In the genomic region with DNA sequence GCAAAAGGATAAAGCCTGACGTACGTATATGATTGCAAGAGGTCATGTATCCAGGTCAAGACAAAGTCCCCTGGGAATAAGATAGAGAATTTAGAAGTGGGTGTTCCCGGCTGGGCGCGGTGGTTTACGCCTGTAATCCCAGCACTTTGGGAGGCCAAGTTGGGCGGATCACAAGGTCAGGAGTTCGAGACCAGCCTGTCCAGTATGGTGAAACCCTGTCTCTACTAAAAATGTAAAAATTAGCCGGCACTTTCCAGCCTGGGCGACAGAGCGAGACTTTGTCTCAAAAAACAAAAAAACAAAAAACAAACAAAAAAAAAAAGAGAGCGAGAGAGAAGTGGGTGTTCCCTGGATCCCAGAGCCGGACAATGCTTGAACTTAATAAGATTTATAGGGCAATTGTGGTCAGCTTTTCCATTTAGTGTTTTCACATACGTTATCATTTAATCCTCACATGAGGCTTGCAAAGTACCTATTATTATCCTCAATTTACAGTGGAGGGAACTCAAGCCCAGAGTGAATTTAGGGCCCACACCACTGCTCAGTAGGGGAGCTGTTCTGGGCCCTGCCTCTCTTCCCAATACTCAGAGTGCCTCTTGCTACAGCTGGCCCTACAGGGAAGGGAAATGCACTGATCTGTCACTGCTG, we compare ENCODE assay signal across 8 cellular contexts. TPM values are rescaled to one million over a fixed set of nuclear protein-coding genes. Genes with fewer than 3 reads are reported as not detected.
DNase-seq lines count a peak whose midpoint lies in the region; ATAC-seq and TF ChIP-seq lines count a peak whose summit lies in the region.
"Had no signal": no experiment of that assay in that cellular context is flagged by ENCODE, and none has a peak within 500 bp of the region (broad histone marks: within the 10 kb centered on the region; RNA-seq: fewer than 3 reads in every experiment).

No MANE protein-coding gene starts in this region.

- H3K27ac Mint-ChIP-seq in GM23338, result no peak overlapping the region
- peak overlapping the region in 1 of 10 donors; percentile 53 for H3K27ac Mint-ChIP-seq in naive thymus-derived CD8-positive, alpha-beta T cell

- no peaks in the 10 kb centered on the region for H3K79me2 ChIP-seq in GM23338 (replicated peaks; ENCODE audit: insufficient read depth)

- H3K27ac ChIP-seq in GM23338 (ENCODE audit: low read depth) (no peak overlapping the region), aorta (ENCODE audit: low read depth in 1 of 2, low read length in 2 of 2) (no peak overlapping the region)
- H3K27ac ChIP-seq: SK-N-MC had no signal

- H3K4me1 ChIP-seq in GM23338 (ENCODE audit: insufficient read depth) (peaks cover 30% of the 10 kb centered on the region), aorta (ENCODE audit: control insufficient read depth in 1 of 2, insufficient read depth in 2 of 2, low read length in 2 of 2) (no peaks in the 10 kb centered on the region)

- no peaks in the 10 kb centered on the region for H3K36me3 ChIP-seq in GM23338 (ENCODE audit: insufficient read depth)
- no peaks in the 10 kb centered on the region for H3K36me3 ChIP-seq in aorta (ENCODE audit: control insufficient read depth in 1 of 2, insufficient read depth in 2 of 2, low read length in 1 of 2)

- no peaks in the 10 kb centered on the region; the same call in 2 of the 3 replicates for H3K9me3 Mint-ChIP-seq in GM23338
- no peaks in the 10 kb centered on the region for H3K9me3 Mint-ChIP-seq in naive thymus-derived CD8-positive, alpha-beta T cell

- POLR2A ChIA-PET in naive thymus-derived CD8-positive, alpha-beta T cell (lab: Charles Lee), result interaction anchor here (1.9 to 3.2 kb wide), 2 partner anchors 18 to 46 kb away, joined by 8 to 18 read pairs; a partner anchor contains a TSS

- in situ Hi-C loops in astrocyte of the cerebellum (cut with HindIII; ENCODE audit: low sequenced_read_pairs), result loop anchor here (5.0 kb wide), 2 partner anchors 49 to 61 kb away; no protein-coding TSS in a partner anchor

- H3K4me2 ChIP-seq in GM23338, result peak overlapping the region; percentile 99

- no peak overlapping the region for H2AFZ ChIP-seq in GM23338

- peak overlapping the region; percentile 78 for H3K4me3 Mint-ChIP-seq in GM23338
- peak overlapping the region; percentile 33 to 68 (median 58) for H3K4me3 Mint-ChIP-seq in naive thymus-derived CD8-positive, alpha-beta T cell

- no peaks in the 10 kb centered on the region for H4K20me1 ChIP-seq in GM23338 (replicated peaks; ENCODE audit: insufficient read depth)

- ATAC-seq in GM23338, result peak; percentile 2
- ATAC-seq in naive thymus-derived CD8-positive, alpha-beta T cell, result no peak
- ATAC-seq in GM21717 (IDR thresholded peaks at IDR 0.05; ENCODE audit: unreplicated experiment), result no peak
- no peak for ATAC-seq in aorta (ENCODE audit: low FRiP score)
- ATAC-seq in Right ventricle myocardium superior (ENCODE audit: poor library complexity), result no peak
- ATAC-seq: left ventricle myocardium superior had no signal

- TF ChIP-seq CTCF in GM23338 (conservative IDR thresholded peaks at IDR 0.05; ENCODE audit: low read depth in 2 of 2), result no peak
- no peak for TF ChIP-seq CTCF in astrocyte of the cerebellum (IDR thresholded peaks at IDR 0.05; ENCODE audit: low read depth, low read length, missing control alignments)

- WGBS in aorta, 2 donors, result 87 to 92% methylated on average over 14 of the region's 14 CpGs

- DNase-seq in GM23338 (ENCODE audit: low spot score) (peak; percentile 30), astrocyte of the cerebellum (ENCODE audit: low read depth) (no peak), aorta (no peak), Right ventricle myocardium superior (no peak)
- no peak for DNase-seq in naive thymus-derived CD8-positive, alpha-beta T cell
- DNase-seq: left ventricle myocardium superior had no signal

- intact Hi-C loops in aorta (cut with DNase I) (loop anchor here (2.0 to 10.0 kb wide), 3 partner anchors 53 to 101 kb away; a partner anchor contains a TSS), Right ventricle myocardium superior (cut with DNase I) (loop anchor here (10.0 kb wide), 1 partner anchor 53 kb away; a partner anchor contains a TSS)

- H3K9me2 ChIP-seq in GM23338 (ENCODE audit: insufficient read depth), result no peaks in the 10 kb centered on the region

- peaks cover 38% of the 10 kb centered on the region for H3K27me3 Mint-ChIP-seq in GM23338 (ENCODE audit: insufficient read depth, low read depth, poor library complexity)
- H3K27me3 Mint-ChIP-seq in naive thymus-derived CD8-positive, alpha-beta T cell, result peaks cover 15 to 49% (median 31%) of the 10 kb centered on the region in 5 donors

- H3K9me3 ChIP-seq in aorta (ENCODE audit: control insufficient read depth, low read length), result no peaks in the 10 kb centered on the region

- peaks cover 23% of the 10 kb centered on the region for H3K4me1 Mint-ChIP-seq in GM23338
- peaks cover 10 to 41% (median 34%) of the 10 kb centered on the region in 4 donors for H3K4me1 Mint-ChIP-seq in naive thymus-derived CD8-positive, alpha-beta T cell

- peaks cover 19% of the 10 kb centered on the region; the same call in 1 of the 2 replicates for H3F3A ChIP-seq in GM23338 (replicated peaks; ENCODE audit: low read depth)

- H3K4me3 ChIP-seq in GM23338, result peak overlapping the region; percentile 87
- peak overlapping the region; percentile 58 for H3K4me3 ChIP-seq in astrocyte of the cerebellum (ENCODE audit: low read depth, low read length)
- H3K4me3 ChIP-seq in aorta (ENCODE audit: low read length in 2 of 2), result no peak overlapping the region

- peaks cover 5% of the 10 kb centered on the region; the same call in 1 of the 3 replicates for H3K36me3 Mint-ChIP-seq in GM23338 (ENCODE audit: low read depth)
- H3K36me3 Mint-ChIP-seq in naive thymus-derived CD8-positive, alpha-beta T cell, result no peaks in the 10 kb centered on the region

- H3K27me3 ChIP-seq in GM23338 (ENCODE audit: insufficient read depth), result peaks cover 42% of the 10 kb centered on the region
- H3K27me3 ChIP-seq in aorta (ENCODE audit: control insufficient read depth in 1 of 2, insufficient read depth in 2 of 2, low read length in 1 of 2), result no peaks in the 10 kb centered on the region

TF ChIP-seq in GM23338, 12 proteins besides CTCF, POLR2A, EP300 and RAD21:
- no peak for TF ChIP-seq ZNF114 (CRISPR knock-in tag; IDR thresholded peaks at IDR 0.05)
- no peak for TF ChIP-seq EZH2phosphoT487 (IDR thresholded peaks at IDR 0.05; ENCODE audit: unreplicated experiment)
- no peak for TF ChIP-seq CREB1 (CRISPR knock-in tag; IDR thresholded peaks at IDR 0.05; ENCODE audit: low read depth)
- TF ChIP-seq STAT1 (IDR thresholded peaks at IDR 0.05; ENCODE audit: unreplicated experiment), result no peak
- no peak for TF ChIP-seq NANOG (IDR thresholded peaks at IDR 0.05; ENCODE audit: borderline replicate concordance)

RNA-seq across cellular contexts. Expression of a gene that starts 0.5 kb away (rescaled TPM):
- total RNA-seq in GM23338 (2014; rRNA removed; shearing (Covaris generic)), result 1.3 TPM in 1 of 2 replicates, not detected in the other
- polyA plus RNA-seq in GM23338 (2016; fragmentation: Nextera tagmentation; extraction: Ambion mirVana) (0.33 and 0.47 TPM in 2 replicates), aorta (1 to 10 TPM in 1 of 2 donors, not detected in 1; 3.4 TPM)
- total RNA-seq in naive thymus-derived CD8-positive, alpha-beta T cell, result not detected
- polyA plus RNA-seq in naive thymus-derived CD8-positive, alpha-beta T cell, result under 1 TPM; 0.36 to 0.39 (median 0.39) TPM
- total RNA-seq in aorta (not detected), Right ventricle myocardium superior (not detected)
- total RNA-seq: left ventricle myocardium superior had no signal

RNA-seq across cellular contexts. Expression of a gene that starts 2.1 kb away (rescaled TPM):
- 0.38 TPM in 1 of 2 replicates, not detected in the other for total RNA-seq in GM23338 (2014; rRNA removed; shearing (Covaris generic))
- 0.40 and 0.47 TPM in 2 replicates for polyA plus RNA-seq in GM23338 (2016; fragmentation: Nextera tagmentation; extraction: Ambion mirVana)
- total RNA-seq in naive thymus-derived CD8-positive, alpha-beta T cell, result under 1 TPM in 1 of 2 experiments, not detected in 1; 0.60 TPM
- polyA plus RNA-seq in naive thymus-derived CD8-positive, alpha-beta T cell, result not detected
- total RNA-seq in aorta, result 10 to 100 TPM in 1 of 2 donors, 1 to 10 TPM in 1; 6.6 to 19.3 TPM
- polyA plus RNA-seq in aorta, result 10 to 100 TPM in 1 of 2 donors, 1 to 10 TPM in 1; 1.5 to 15.5 TPM
- total RNA-seq in Right ventricle myocardium superior, result 0.62 TPM

RNA-seq across cellular contexts. Expression of a gene that starts 7.7 kb away (rescaled TPM):
- total RNA-seq in GM23338 (2014; rRNA removed; shearing (Covaris generic)), result 266 and 302 TPM in 2 replicates
- polyA plus RNA-seq in GM23338 (2016; fragmentation: Nextera tagmentation; extraction: Ambion mirVana) (465 and 502 TPM in 2 replicates), aorta (100 to 1,000 TPM; 171 to 186 TPM)
- total RNA-seq in naive thymus-derived CD8-positive, alpha-beta T cell, result 10 to 100 TPM; 56.5 to 61.6 TPM
- polyA plus RNA-seq in naive thymus-derived CD8-positive, alpha-beta T cell, result 100 to 1,000 TPM; 211 to 282 (median 256) TPM
- total RNA-seq in aorta (10 to 100 TPM; 78.3 to 91.8 TPM), Right ventricle myocardium superior (214 TPM)

RNA-seq across cellular contexts. Expression of a gene that starts 16.6 kb away (rescaled TPM):
- total RNA-seq in GM23338 (2014; rRNA removed; shearing (Covaris generic)), result not detected in 2 replicates
- not detected in 2 replicates for polyA plus RNA-seq in GM23338 (2016; fragmentation: Nextera tagmentation; extraction: Ambion mirVana)
- not detected for total RNA-seq in naive thymus-derived CD8-positive, alpha-beta T cell
- polyA plus RNA-seq in naive thymus-derived CD8-positive, alpha-beta T cell, result not detected
- total RNA-seq in aorta, result not detected
- 10 to 100 TPM in 1 of 2 donors, not detected in 1; 18.4 TPM for polyA plus RNA-seq in aorta
- total RNA-seq in Right ventricle myocardium superior, result not detected
- total RNA-seq: left ventricle myocardium superior had no signal

Comparison
In these comparisons a context has a peak if more than half of its experiments do, and no peak if none do; other contexts are left out.
1. H3K4me3 ChIP-seq: peak in GM23338 (single experiment) and astrocyte of the cerebellum (single experiment); none in aorta (0 of 2).